In the genomic region with DNA sequence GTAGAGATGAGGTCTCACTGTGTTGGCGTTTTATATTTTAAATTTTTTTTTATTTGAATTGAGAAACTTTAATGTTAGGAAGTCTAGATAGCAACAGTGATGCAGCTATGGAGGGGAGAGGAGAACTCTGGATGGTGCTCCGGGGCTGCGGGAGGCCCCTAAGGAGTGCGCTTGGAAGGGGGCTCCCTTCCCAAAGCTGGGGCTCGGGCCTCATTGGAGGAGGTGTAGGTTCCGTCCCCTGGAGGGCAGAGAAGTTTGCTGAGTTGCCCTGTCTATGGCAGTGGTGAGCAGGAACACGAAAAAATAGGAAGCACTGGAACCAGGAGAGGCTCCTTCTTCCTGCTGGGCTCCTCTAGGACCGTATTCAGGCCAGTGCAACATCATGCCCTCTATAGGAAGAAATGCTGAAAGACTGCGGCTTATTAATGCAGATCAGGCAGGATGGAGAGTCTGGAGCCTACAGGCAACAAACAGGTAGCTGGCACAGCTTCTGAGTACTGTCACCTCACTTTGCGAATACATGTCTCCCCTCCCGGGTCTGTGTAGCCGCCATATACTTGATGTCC, we compare ENCODE assay signal across 10 cellular contexts. TPM values are rescaled to one million over a fixed set of nuclear protein-coding genes. Genes with fewer than 3 reads are reported as not detected.
DNase-seq lines count a peak whose midpoint lies in the region; ATAC-seq and TF ChIP-seq lines count a peak whose summit lies in the region.
"Had no signal": no experiment of that assay in that cellular context is flagged by ENCODE, and none has a peak within 500 bp of the region (broad histone marks: within the 10 kb centered on the region; RNA-seq: fewer than 3 reads in every experiment).

No MANE protein-coding gene starts in this region.

- peak; percentile 74 for TF ChIP-seq CTCF in brain microvascular endothelial cell (IDR thresholded peaks at IDR 0.05; ENCODE audit: low read depth, low read length, missing control alignments)
- TF ChIP-seq CTCF in mucosa of descending colon (IDR thresholded peaks at IDR 0.05): no peak
- TF ChIP-seq CTCF in coronary artery (IDR thresholded peaks at IDR 0.05): no peak

- ATAC-seq in mucosa of descending colon: peak; percentile 70
- no peak for ATAC-seq in HG03175 (IDR thresholded peaks at IDR 0.05; ENCODE audit: unreplicated experiment)
- no peak for ATAC-seq in HG03039 (IDR thresholded peaks at IDR 0.05; ENCODE audit: unreplicated experiment)

- H3K4me1 ChIP-seq in mucosa of descending colon (ENCODE audit: low read depth): no peaks in the 10 kb centered on the region
- H3K4me1 ChIP-seq: adrenal gland had no signal

- H3K36me3 ChIP-seq in brain microvascular endothelial cell (replicated peaks) (no peaks in the 10 kb centered on the region), mucosa of descending colon (ENCODE audit: low read depth) (no peaks in the 10 kb centered on the region)
- H3K36me3 ChIP-seq: adrenal gland had no signal

- no peak overlapping the region for H3K4me3 ChIP-seq in brain microvascular endothelial cell (ENCODE audit: low read depth, low read length)
- H3K4me3 ChIP-seq in mucosa of descending colon: no peak overlapping the region
- H3K4me3 ChIP-seq in coronary artery: no peak overlapping the region
- H3K4me3 ChIP-seq: adrenal gland had no signal

- no peaks in the 10 kb centered on the region for H3K9me3 ChIP-seq in mucosa of descending colon
- H3K9me3 ChIP-seq: adrenal gland had no signal

- no peaks in the 10 kb centered on the region for H3K27me3 ChIP-seq in brain microvascular endothelial cell (replicated peaks)
- H3K27me3 ChIP-seq: adrenal gland had no signal

- TF ChIP-seq RAD21 in Ishikawa (IDR thresholded peaks at IDR 0.05; ENCODE audit: low read depth): peak; percentile 55

- in situ Hi-C loops in brain microvascular endothelial cell (cut with HindIII; ENCODE audit: low pct_ligation_motif_present, low sequenced_read_pairs): no loop called here

- DNase-seq in DMS 273 treated with DMSO at 0.1 percent for 48 hours (lab: John Stamatoyannopoulos, UW): peak; percentile 7
- peak; percentile 42 for DNase-seq in brain microvascular endothelial cell
- no peak for DNase-seq in mucosa of descending colon
- DNase-seq in foreskin melanocyte: no peak
- no peak for DNase-seq in coronary artery (ENCODE audit: low spot score)
- DNase-seq: adrenal gland, kidney had no signal

- intact Hi-C loops in mucosa of descending colon (cut with DNase I, micrococcal nuclease): no loop called here

- TF ChIP-seq EP300 in Ishikawa (IDR thresholded peaks at IDR 0.05; ENCODE audit: borderline replicate concordance): no peak

- H3K27ac ChIP-seq in brain microvascular endothelial cell (no peak overlapping the region), coronary artery (no peak overlapping the region)
- H3K27ac ChIP-seq: adrenal gland had no signal

TF ChIP-seq in Ishikawa, 13 proteins besides CTCF, POLR2A, EP300 and RAD21:
- TF ChIP-seq TEAD4 (IDR thresholded peaks at IDR 0.05): peak; percentile 85
- no peak for TF ChIP-seq REST (IDR thresholded peaks at IDR 0.05; ENCODE audit: low read depth)

RNA-seq across cellular contexts. Expression of gene AHRR, which starts 16.1 kb away (rescaled TPM):
- total RNA-seq in mucosa of descending colon: 1 to 10 TPM; 2.0 to 3.2 (median 2.3) TPM

Comparison
In these comparisons a context has a peak if more than half of its experiments do, and no peak if none do; other contexts are left out.
1. DNase-seq: peak in DMS 273 treated with DMSO at 0.1 percent for 48 hours (single experiment) and brain microvascular endothelial cell (single experiment); none in mucosa of descending colon (0 of 3), foreskin melanocyte (single experiment) and coronary artery (single experiment).